Comparison of ENCODE assay signal across 8 cellular contexts in the genomic region with DNA sequence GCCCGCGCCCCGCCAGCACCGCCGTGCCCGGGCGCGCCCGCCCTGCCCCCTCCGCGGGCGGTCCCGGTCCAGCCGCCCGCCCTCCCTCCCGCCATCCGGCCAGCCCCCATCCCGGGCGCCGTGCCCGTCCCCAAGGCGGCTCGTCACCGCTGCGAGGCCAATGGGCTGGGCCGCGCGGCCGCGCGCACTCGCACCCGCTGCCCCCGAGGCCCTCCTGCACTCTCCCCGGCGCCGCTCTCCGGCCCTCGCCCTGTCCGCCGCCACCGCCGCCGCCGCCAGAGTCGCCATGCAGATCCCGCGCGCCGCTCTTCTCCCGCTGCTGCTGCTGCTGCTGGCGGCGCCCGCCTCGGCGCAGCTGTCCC. TPM values are rescaled to one million over a fixed set of nuclear protein-coding genes. Genes with fewer than 3 reads are reported as not detected.
DNase-seq lines count a peak whose midpoint lies in the region; ATAC-seq and TF ChIP-seq lines count a peak whose summit lies in the region.

A gene (plus strand): TSS at position 187 of the 362 bp plus-strand sequence. CDS start 100 bp downstream, at position 287.

- H3K36me3 Mint-ChIP-seq in endothelial cell (ENCODE audit: low read depth, unreplicated experiment), result peaks cover 6% of the 10 kb centered on the region

- peaks cover 22% of the 10 kb centered on the region for H3K4me1 Mint-ChIP-seq in endothelial cell (ENCODE audit: unreplicated experiment)

- H3K27me3 Mint-ChIP-seq in endothelial cell (ENCODE audit: unreplicated experiment), result peaks cover 12% of the 10 kb centered on the region

- H3K4me1 ChIP-seq in ES-I3 (ENCODE audit: insufficient read depth, low read length), result peaks cover 3% of the 10 kb centered on the region

- peak within 1 kb of the TSS; percentile 42 for H3K9ac ChIP-seq in ES-I3 (ENCODE audit: low read depth, low read length)

- no peaks in the 10 kb centered on the region for H3K9me3 Mint-ChIP-seq in endothelial cell (ENCODE audit: unreplicated experiment)

- TF ChIP-seq POLR2A in GM18505 (IDR thresholded peaks at IDR 0.05; ENCODE audit: borderline replicate concordance, extremely low read depth, insufficient read depth, insufficient read length), result no peak

- no peaks in the 10 kb centered on the region for H3K36me3 ChIP-seq in ES-I3 (ENCODE audit: insufficient read depth, low read length)

- DNase-seq in RPMI7951 (ENCODE audit: low read depth) (peak; percentile 77), endothelial cell (ENCODE audit: low spot score) (peak; percentile 64), lung microvascular endothelial cell (ENCODE audit: low read depth in 2 of 2) (peak; percentile 73 to 74), NCI-H1048 (lab: John Stamatoyannopoulos, UW) (no peak)

- H3K9me3 ChIP-seq in ES-I3 (ENCODE audit: control insufficient read depth, insufficient read depth, low read length), result no peaks in the 10 kb centered on the region

- no peak within 1 kb of the TSS for H3K27ac Mint-ChIP-seq in endothelial cell (ENCODE audit: unreplicated experiment)

- no peak for TF ChIP-seq CTCF in endothelial cell (IDR thresholded peaks at IDR 0.05; ENCODE audit: unreplicated experiment)
- TF ChIP-seq CTCF in subcutaneous adipose tissue (IDR thresholded peaks at IDR 0.05; ENCODE audit: low read depth), result no peak

- ATAC-seq in GM18505 (IDR thresholded peaks at IDR 0.05; ENCODE audit: unreplicated experiment), result no peak
- no peak for ATAC-seq in HG03139 (IDR thresholded peaks at IDR 0.05; ENCODE audit: unreplicated experiment)

- peak within 1 kb of the TSS; percentile 94 for H3K4me3 Mint-ChIP-seq in endothelial cell (ENCODE audit: unreplicated experiment)

RNA-seq across cellular contexts. Expression of the gene that starts here (rescaled TPM):
- 136 and 182 TPM in 2 replicates for total RNA-seq in RPMI7951 (2014; rRNA removed; shearing (Covaris generic))
- total RNA-seq in endothelial cell (ENCODE audit: unreplicated experiment) (72.3 TPM), lung microvascular endothelial cell (42.7 and 125 TPM in 2 replicates), subcutaneous adipose tissue (100 to 1,000 TPM; 135 to 402 (median 304) TPM)
